26 cellular contexts compared by ENCODE assay signal in the genomic region with DNA sequence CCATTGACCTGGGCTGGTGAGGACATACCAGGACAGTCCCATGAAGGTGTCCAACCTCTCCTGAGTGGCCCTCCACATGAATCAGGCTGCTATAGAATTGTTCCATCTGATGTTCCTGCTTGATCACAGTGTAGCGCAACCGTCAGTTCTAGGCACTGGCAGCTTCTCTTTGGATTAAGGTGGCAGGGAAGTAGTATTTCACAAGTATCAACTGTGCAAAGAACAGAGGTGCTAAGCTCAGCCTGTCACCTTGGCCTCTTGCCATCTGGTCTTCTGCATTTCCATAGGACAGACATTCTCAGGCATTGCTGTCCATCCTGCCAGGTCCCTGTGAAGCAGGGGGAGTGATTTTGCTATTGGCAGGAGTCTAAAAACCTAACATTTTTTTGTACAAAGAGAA.
"Had no signal": no experiment of that assay in that cellular context is flagged by ENCODE, and none has a peak within 500 bp of the region (broad histone marks: within the 10 kb centered on the region; RNA-seq: fewer than 3 reads in every experiment).

No MANE protein-coding gene starts in this region.

- ATAC-seq: effector memory CD8-positive, alpha-beta T cell; esophagus mucosa; foreskin keratinocyte; left lung; lower lobe of right lung; natural killer cell treated with Interleukin-12 subunit alpha and Interleukin-12 subunit beta and Interleukin-15 and Interleukin-18, amount 100 ng/mL, for 72 hours; right cardiac atrium; T-helper 17 cell; WTC11 had no signal

- H3K27me3 ChIP-seq: ascending aorta, foreskin keratinocyte, left lung, tibial nerve had no signal

- H3K36me3 ChIP-seq: ascending aorta, left lung, lower lobe of right lung had no signal

- DNase-seq: activated CD4-positive, alpha-beta memory T cell treated with anti-CD3 and anti-CD28 coated beads, Interleukin-2, amount 10 ng/mL, durations not matched to agents 7 days and 5 days; activated CD4-positive, alpha-beta T cell treated with anti-CD3 and anti-CD28 coated beads for 1 hour; activated CD4-positive, alpha-beta T cell treated with anti-CD3 and anti-CD28 coated beads, Interleukin-2, amount 10 ng/mL, durations not matched to agents 7 days and 5 days; activated CD8-positive, alpha-beta memory T cell treated with anti-CD3 and anti-CD28 coated beads, Interleukin-2, amount 50 U/mL, for 48 hours; activated gamma-delta T cell; activated naive CD4-positive, alpha-beta T cell treated with anti-CD3 and anti-CD28 coated beads, Interleukin-2, amount 10 ng/mL, durations not matched to agents 7 days and 5 days; activated naive CD8-positive, alpha-beta T cell treated with anti-CD3 and anti-CD28 coated beads, Interleukin-2, amount 10 ng/mL, durations not matched to agents 7 days and 5 days; activated T-cell treated with anti-CD3 and anti-CD28 coated beads, Interleukin-2, amount 50 U/mL, for 24 hours; cortex of kidney; effector memory CD8-positive, alpha-beta T cell; foreskin keratinocyte; kidney glomerular epithelial cell; left lung; lower lobe of right lung; mesendoderm; posterior cingulate gyrus; stimulated activated CD4-positive, alpha-beta T cell treated with anti-CD3 and anti-CD28 coated beads, Interleukin-2, amount 100 ng/mL, for 48 hours; stimulated activated naive CD4-positive, alpha-beta T cell treated with Interleukin-2 at 50 U/mL for 16 hours; T-helper 17 cell; T1000 had no signal

- H3K9me3 ChIP-seq: ascending aorta, left lung, lower lobe of right lung, tibial nerve had no signal

- H3K27ac ChIP-seq: ascending aorta, foreskin keratinocyte, left lung, lower lobe of right lung, tibial nerve had no signal

- H3K4me3 ChIP-seq: ascending aorta, left lung, lower lobe of right lung, tibial nerve had no signal
